ENCODE assay signal across 31 cellular contexts in genomic region chr7:100033526-100033925, GRCh38. TPM values are rescaled to one million over a fixed set of nuclear protein-coding genes. Genes with fewer than 3 reads are reported as not detected.
"Had no signal": no experiment of that assay in that cellular context is flagged by ENCODE, and none has a peak within 500 bp of the region (broad histone marks: within the 10 kb centered on the region; RNA-seq: fewer than 3 reads in every experiment).

No MANE protein-coding gene starts in this region.

- H3K4me1 Mint-ChIP-seq: activated CD4-positive, alpha-beta T cell treated with anti-CD3 and anti-CD28 coated beads, Interleukin-2, amount 10 ng/mL, durations not matched to agents 7 days and 5 days; activated CD8-positive, alpha-beta memory T cell treated with anti-CD3 and anti-CD28 coated beads, Interleukin-2, amount 10 ng/mL, durations not matched to agents 7 days and 5 days; natural killer cell had no signal

- H3K27ac Mint-ChIP-seq: activated CD4-positive, alpha-beta T cell treated with anti-CD3 and anti-CD28 coated beads, Interleukin-2, amount 10 ng/mL, durations not matched to agents 7 days and 5 days; activated CD8-positive, alpha-beta memory T cell treated with anti-CD3 and anti-CD28 coated beads, Interleukin-2, amount 10 ng/mL, durations not matched to agents 7 days and 5 days; activated CD8-positive, alpha-beta T cell treated with anti-CD3 and anti-CD28 coated beads for 36 hours; activated naive CD8-positive, alpha-beta T cell; dendritic cell treated with granulocyte-macrophage colony-stimulating factor and Interleukin-4, amounts not matched to agents 40 ng/mL and 50 ng/mL, for 4 days; natural killer cell; T-helper 2 cell treated with Interferon-gamma antibody and Interleukin-4, amounts not matched to agents 5 μg/mL and 100 μg/mL, for 36 hours; type B pancreatic cell had no signal

- H3K27ac ChIP-seq: ascending aorta, brain microvascular endothelial cell, heart right ventricle, psoas muscle, right atrium auricular region, thoracic aorta, vagina, VCaP had no signal

- H3K27me3 ChIP-seq: adrenal gland, ascending aorta, brain microvascular endothelial cell, heart right ventricle, right atrium auricular region, vagina had no signal

- H3K4me3 Mint-ChIP-seq: activated CD4-positive, alpha-beta T cell treated with anti-CD3 and anti-CD28 coated beads, Interleukin-2, amount 10 ng/mL, durations not matched to agents 7 days and 5 days; activated CD8-positive, alpha-beta memory T cell treated with anti-CD3 and anti-CD28 coated beads, Interleukin-2, amount 10 ng/mL, durations not matched to agents 7 days and 5 days; activated CD8-positive, alpha-beta T cell treated with anti-CD3 and anti-CD28 coated beads for 36 hours; activated naive CD8-positive, alpha-beta T cell; dendritic cell treated with granulocyte-macrophage colony-stimulating factor and Interleukin-4, amounts not matched to agents 40 ng/mL and 50 ng/mL, for 4 days; natural killer cell; T-helper 2 cell treated with Interferon-gamma antibody and Interleukin-4, amounts not matched to agents 5 μg/mL and 100 μg/mL, for 36 hours; type B pancreatic cell had no signal

- H3K4me1 ChIP-seq: ascending aorta, psoas muscle, right atrium auricular region, vagina had no signal

- ATAC-seq: activated CD4-positive, CD25-positive, alpha-beta regulatory T cell treated with anti-CD3 and anti-CD28 coated beads, Interleukin-2, amount 50 U/mL, for 24 hours; activated CD8-positive, alpha-beta memory T cell treated with anti-CD3 and anti-CD28 coated beads, Interleukin-2, amount 10 ng/mL, durations not matched to agents 7 days and 5 days; activated CD8-positive, alpha-beta T cell treated with anti-CD3 and anti-CD28 coated beads for 36 hours; heart right ventricle; left cardiac atrium; natural killer cell; psoas muscle had no signal

- DNase-seq: activated CD4-positive, alpha-beta T cell treated with anti-CD3 and anti-CD28 coated beads, Interleukin-2, amount 10 ng/mL, durations not matched to agents 7 days and 5 days; activated CD8-positive, alpha-beta memory T cell treated with anti-CD3 and anti-CD28 coated beads, Interleukin-2, amount 10 ng/mL, durations not matched to agents 7 days and 5 days; activated CD8-positive, alpha-beta T cell treated with anti-CD3 and anti-CD28 coated beads for 36 hours; activated gamma-delta T cell treated with Interleukin-2 at 50 U/mL for 16 hours; activated T-cell treated with anti-CD3 and anti-CD28 coated beads for 4 hours; adrenal gland; brain microvascular endothelial cell; caudate nucleus; effector CD4-positive, alpha-beta T cell; erythroblast; foreskin fibroblast; heart right ventricle; islet precursor cell; left cardiac atrium; midbrain; natural killer cell; psoas muscle; stimulated activated CD4-positive, alpha-beta T cell treated with anti-CD3 and anti-CD28 coated beads, Interleukin-4, amount 100 ng/mL, for 24 hours; stimulated activated naive CD4-positive, alpha-beta T cell treated with Interleukin-2 at 50 U/mL for 16 hours had no signal

- H3K4me3 ChIP-seq: adrenal gland, ascending aorta, heart right ventricle, psoas muscle, right atrium auricular region, thoracic aorta, vagina had no signal

- H3K9me3 Mint-ChIP-seq: activated CD8-positive, alpha-beta T cell treated with anti-CD3 and anti-CD28 coated beads for 36 hours; dendritic cell treated with granulocyte-macrophage colony-stimulating factor and Interleukin-4, amounts not matched to agents 40 ng/mL and 50 ng/mL, for 4 days; natural killer cell; T-helper 2 cell treated with Interferon-gamma antibody and Interleukin-4, amounts not matched to agents 5 μg/mL and 100 μg/mL, for 36 hours; type B pancreatic cell had no signal

- H3K27me3 Mint-ChIP-seq: activated CD4-positive, alpha-beta T cell treated with anti-CD3 and anti-CD28 coated beads, Interleukin-2, amount 10 ng/mL, durations not matched to agents 7 days and 5 days; activated CD8-positive, alpha-beta memory T cell treated with anti-CD3 and anti-CD28 coated beads, Interleukin-2, amount 10 ng/mL, durations not matched to agents 7 days and 5 days; activated CD8-positive, alpha-beta T cell treated with anti-CD3 and anti-CD28 coated beads for 36 hours; activated naive CD8-positive, alpha-beta T cell; dendritic cell treated with granulocyte-macrophage colony-stimulating factor and Interleukin-4, amounts not matched to agents 40 ng/mL and 50 ng/mL, for 4 days; type B pancreatic cell had no signal

- H3K9me3 ChIP-seq: adrenal gland, ascending aorta, heart right ventricle, psoas muscle, right atrium auricular region, thoracic aorta, vagina had no signal

RNA-seq across cellular contexts. Expression of gene AZGP1, which starts 57.7 kb away (rescaled TPM):
- total RNA-seq: activated CD4-positive, alpha-beta T cell treated with anti-CD3 and anti-CD28 coated beads, Interleukin-2, amount 10 ng/mL, durations not matched to agents 7 days and 5 days; activated CD8-positive, alpha-beta memory T cell treated with anti-CD3 and anti-CD28 coated beads, Interleukin-2, amount 10 ng/mL, durations not matched to agents 7 days and 5 days; activated CD8-positive, alpha-beta T cell treated with anti-CD3 and anti-CD28 coated beads for 36 hours; ascending aorta; fibroblast of lung; natural killer cell; osteoblast had no signal
- polyA plus RNA-seq: fibroblast of lung had no signal
